Comparison of ENCODE assay signal across 1 cellular context in the genomic region with DNA sequence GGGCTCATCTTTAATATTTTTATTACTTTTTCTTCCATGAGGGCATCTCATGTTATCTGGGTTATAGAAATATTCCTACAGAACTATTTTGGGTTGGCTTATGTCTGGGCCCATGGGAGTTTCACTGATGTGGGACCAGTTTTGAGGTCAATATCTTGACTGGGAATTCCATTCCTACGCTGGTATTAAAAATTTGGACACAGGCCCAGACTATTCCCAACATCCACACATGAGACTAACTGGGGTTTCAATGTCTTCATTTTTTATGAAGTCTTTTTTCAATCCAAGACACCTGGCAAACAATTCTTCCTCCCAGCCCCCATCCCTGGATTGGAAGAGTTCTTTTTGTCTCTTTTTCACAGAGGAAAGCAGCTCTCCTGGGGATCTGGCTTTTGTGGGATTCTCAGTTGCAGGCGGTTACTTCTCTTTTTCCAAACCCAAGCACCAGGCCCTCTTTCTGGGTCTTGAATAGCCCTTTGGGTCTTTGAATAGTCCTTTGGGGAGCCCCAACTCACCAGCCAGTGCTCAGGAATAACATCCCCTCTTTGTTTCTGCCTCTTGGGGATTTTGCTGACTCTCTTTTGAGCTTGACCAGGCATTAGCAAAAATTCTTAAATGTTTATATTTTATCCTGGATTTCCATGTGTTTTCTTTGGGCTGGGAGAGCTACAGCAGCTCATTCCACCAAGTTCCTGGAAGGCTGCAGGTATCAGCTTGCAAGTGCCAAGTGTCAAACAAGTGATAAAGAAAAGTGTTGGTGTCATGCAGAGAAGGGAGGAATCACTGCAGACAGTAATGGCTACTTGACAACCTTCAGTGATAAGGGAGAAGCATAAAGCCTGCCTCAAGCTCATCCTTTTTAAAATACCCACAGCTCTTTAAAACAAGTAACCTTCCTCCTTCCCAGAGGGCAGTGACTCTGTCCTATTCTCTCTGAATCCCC.
TF ChIP-seq lines count a peak whose summit lies in the region.

No MANE protein-coding gene starts in this region.

TF ChIP-seq in H1, 55 proteins besides CTCF, POLR2A, EP300 and RAD21:
- TF ChIP-seq RBBP5 (IDR thresholded peaks at IDR 0.05; ENCODE audit: borderline replicate concordance, low read depth, low read length) (no peak), KDM1A (IDR thresholded peaks at IDR 0.05; ENCODE audit: borderline replicate concordance, low read length) (no peak), HDAC6 (IDR thresholded peaks at IDR 0.05; ENCODE audit: low read depth, low read length) (no peak), TAF7 (optimal IDR thresholded peaks at IDR 0.05; ENCODE audit: borderline replicate concordance, low read depth, low read length) (no peak), JUND (IDR thresholded peaks at IDR 0.05; ENCODE audit: low read length) (no peak), POU5F1 (IDR thresholded peaks at IDR 0.05; ENCODE audit: low read depth, low read length) (no peak), ZNF274 (IDR thresholded peaks at IDR 0.05; ENCODE audit: borderline replicate concordance, extremely low read depth, low read length) (no peak), TCF12 (IDR thresholded peaks at IDR 0.05; ENCODE audit: low read depth, low read length) (no peak), BRCA1 (IDR thresholded peaks at IDR 0.05; ENCODE audit: low read depth, low read length) (no peak), RXRA (IDR thresholded peaks at IDR 0.05; ENCODE audit: insufficient read depth, low read depth, low read length) (no peak), YY1 (IDR thresholded peaks at IDR 0.05; ENCODE audit: low read depth, low read length) (no peak), CBX5 (IDR thresholded peaks at IDR 0.05; ENCODE audit: low read depth, low read length) (no peak), SIRT6 (IDR thresholded peaks at IDR 0.05; ENCODE audit: low read length) (no peak)
- TF ChIP-seq, protein P1, sequence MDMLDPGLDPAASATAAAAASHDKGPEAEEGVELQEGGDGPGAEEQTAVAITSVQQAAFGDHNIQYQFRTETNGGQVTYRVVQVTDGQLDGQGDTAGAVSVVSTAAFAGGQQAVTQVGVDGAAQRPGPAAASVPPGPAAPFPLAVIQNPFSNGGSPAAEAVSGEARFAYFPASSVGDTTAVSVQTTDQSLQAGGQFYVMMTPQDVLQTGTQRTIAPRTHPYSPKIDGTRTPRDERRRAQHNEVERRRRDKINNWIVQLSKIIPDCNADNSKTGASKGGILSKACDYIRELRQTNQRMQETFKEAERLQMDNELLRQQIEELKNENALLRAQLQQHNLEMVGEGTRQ (IDR thresholded peaks at IDR 0.05; ENCODE audit: low read length) = no peak
- TF ChIP-seq, protein P2, sequence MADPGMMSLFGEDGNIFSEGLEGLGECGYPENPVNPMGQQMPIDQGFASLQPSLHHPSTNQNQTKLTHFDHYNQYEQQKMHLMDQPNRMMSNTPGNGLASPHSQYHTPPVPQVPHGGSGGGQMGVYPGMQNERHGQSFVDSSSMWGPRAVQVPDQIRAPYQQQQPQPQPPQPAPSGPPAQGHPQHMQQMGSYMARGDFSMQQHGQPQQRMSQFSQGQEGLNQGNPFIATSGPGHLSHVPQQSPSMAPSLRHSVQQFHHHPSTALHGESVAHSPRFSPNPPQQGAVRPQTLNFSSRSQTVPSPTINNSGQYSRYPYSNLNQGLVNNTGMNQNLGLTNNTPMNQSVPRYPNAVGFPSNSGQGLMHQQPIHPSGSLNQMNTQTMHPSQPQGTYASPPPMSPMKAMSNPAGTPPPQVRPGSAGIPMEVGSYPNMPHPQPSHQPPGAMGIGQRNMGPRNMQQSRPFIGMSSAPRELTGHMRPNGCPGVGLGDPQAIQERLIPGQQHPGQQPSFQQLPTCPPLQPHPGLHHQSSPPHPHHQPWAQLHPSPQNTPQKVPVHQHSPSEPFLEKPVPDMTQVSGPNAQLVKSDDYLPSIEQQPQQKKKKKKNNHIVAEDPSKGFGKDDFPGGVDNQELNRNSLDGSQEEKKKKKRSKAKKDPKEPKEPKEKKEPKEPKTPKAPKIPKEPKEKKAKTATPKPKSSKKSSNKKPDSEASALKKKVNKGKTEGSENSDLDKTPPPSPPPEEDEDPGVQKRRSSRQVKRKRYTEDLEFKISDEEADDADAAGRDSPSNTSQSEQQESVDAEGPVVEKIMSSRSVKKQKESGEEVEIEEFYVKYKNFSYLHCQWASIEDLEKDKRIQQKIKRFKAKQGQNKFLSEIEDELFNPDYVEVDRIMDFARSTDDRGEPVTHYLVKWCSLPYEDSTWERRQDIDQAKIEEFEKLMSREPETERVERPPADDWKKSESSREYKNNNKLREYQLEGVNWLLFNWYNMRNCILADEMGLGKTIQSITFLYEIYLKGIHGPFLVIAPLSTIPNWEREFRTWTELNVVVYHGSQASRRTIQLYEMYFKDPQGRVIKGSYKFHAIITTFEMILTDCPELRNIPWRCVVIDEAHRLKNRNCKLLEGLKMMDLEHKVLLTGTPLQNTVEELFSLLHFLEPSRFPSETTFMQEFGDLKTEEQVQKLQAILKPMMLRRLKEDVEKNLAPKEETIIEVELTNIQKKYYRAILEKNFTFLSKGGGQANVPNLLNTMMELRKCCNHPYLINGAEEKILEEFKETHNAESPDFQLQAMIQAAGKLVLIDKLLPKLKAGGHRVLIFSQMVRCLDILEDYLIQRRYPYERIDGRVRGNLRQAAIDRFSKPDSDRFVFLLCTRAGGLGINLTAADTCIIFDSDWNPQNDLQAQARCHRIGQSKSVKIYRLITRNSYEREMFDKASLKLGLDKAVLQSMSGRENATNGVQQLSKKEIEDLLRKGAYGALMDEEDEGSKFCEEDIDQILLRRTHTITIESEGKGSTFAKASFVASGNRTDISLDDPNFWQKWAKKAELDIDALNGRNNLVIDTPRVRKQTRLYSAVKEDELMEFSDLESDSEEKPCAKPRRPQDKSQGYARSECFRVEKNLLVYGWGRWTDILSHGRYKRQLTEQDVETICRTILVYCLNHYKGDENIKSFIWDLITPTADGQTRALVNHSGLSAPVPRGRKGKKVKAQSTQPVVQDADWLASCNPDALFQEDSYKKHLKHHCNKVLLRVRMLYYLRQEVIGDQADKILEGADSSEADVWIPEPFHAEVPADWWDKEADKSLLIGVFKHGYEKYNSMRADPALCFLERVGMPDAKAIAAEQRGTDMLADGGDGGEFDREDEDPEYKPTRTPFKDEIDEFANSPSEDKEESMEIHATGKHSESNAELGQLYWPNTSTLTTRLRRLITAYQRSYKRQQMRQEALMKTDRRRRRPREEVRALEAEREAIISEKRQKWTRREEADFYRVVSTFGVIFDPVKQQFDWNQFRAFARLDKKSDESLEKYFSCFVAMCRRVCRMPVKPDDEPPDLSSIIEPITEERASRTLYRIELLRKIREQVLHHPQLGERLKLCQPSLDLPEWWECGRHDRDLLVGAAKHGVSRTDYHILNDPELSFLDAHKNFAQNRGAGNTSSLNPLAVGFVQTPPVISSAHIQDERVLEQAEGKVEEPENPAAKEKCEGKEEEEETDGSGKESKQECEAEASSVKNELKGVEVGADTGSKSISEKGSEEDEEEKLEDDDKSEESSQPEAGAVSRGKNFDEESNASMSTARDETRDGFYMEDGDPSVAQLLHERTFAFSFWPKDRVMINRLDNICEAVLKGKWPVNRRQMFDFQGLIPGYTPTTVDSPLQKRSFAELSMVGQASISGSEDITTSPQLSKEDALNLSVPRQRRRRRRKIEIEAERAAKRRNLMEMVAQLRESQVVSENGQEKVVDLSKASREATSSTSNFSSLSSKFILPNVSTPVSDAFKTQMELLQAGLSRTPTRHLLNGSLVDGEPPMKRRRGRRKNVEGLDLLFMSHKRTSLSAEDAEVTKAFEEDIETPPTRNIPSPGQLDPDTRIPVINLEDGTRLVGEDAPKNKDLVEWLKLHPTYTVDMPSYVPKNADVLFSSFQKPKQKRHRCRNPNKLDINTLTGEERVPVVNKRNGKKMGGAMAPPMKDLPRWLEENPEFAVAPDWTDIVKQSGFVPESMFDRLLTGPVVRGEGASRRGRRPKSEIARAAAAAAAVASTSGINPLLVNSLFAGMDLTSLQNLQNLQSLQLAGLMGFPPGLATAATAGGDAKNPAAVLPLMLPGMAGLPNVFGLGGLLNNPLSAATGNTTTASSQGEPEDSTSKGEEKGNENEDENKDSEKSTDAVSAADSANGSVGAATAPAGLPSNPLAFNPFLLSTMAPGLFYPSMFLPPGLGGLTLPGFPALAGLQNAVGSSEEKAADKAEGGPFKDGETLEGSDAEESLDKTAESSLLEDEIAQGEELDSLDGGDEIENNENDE (IDR thresholded peaks at IDR 0.05; ENCODE audit: insufficient replicate concordance, low read length) = no peak
